ENCODE assay signal across 8 cellular contexts in genomic region chr1:149812893-149813801, GRCh38. TPM values are rescaled to one million over a fixed set of nuclear protein-coding genes. Genes with fewer than 3 reads are reported as not detected.
DNase-seq lines count a peak whose midpoint lies in the region; ATAC-seq and TF ChIP-seq lines count a peak whose summit lies in the region.
"Not testable (repeated sequence)": the region's sequence is repeated elsewhere in the genome, so short reads cannot be mapped to it uniquely, and the experiment has no call there.

No MANE protein-coding gene starts in this region.

- peak; percentile 91 for DNase-seq in NCI-H2107 treated with DMSO at 0.1 percent for 48 hours (lab: John Stamatoyannopoulos, UW; ENCODE audit: unreplicated experiment)
- DNase-seq in T-helper 17 cell = peak; percentile 40 to 46 (median 41)
- peak; percentile 79 for DNase-seq in amniotic epithelial cell (ENCODE audit: low read depth)
- DNase-seq in heart right ventricle = peak; percentile 27 to 41
- DNase-seq in omental fat pad (ENCODE audit: low spot score); thoracic aorta (ENCODE audit: low spot score): not testable (repeated sequence)

- peak overlapping the region; percentile 95 for H3K27ac Mint-ChIP-seq in T-helper 17 cell

- H3K36me3 Mint-ChIP-seq in T-helper 17 cell (ENCODE audit: low read depth) = not testable (repeated sequence)

- not testable (repeated sequence) for H3K9me3 ChIP-seq in T-helper 17 cell (ENCODE audit: control insufficient read depth, low read length, poor library complexity, severe bottlenecking); heart right ventricle; thoracic aorta

- H3K36me3 ChIP-seq in heart right ventricle, thoracic aorta: not testable (repeated sequence)

- 1 to 2% methylated on average over 37 to 45 of the region's 62 CpGs for WGBS in heart right ventricle, 2 donors

- not testable (repeated sequence) for H3K4me1 Mint-ChIP-seq in T-helper 17 cell

- ATAC-seq in HG03025 (IDR thresholded peaks at IDR 0.05; ENCODE audit: low FRiP score, unreplicated experiment) = peak; percentile 6
- peak; percentile 47 for ATAC-seq in T-helper 17 cell
- peak; percentile 57 to 84 (median 68) for ATAC-seq in heart right ventricle
- ATAC-seq in omental fat pad (ENCODE audit: low FRiP score) = peak; percentile 48
- peak; percentile 23 for ATAC-seq in thoracic aorta (ENCODE audit: insufficient number of reproducible peaks, low FRiP score, low read depth)

- not testable (repeated sequence) for H3K27me3 Mint-ChIP-seq in T-helper 17 cell

- peak; percentile 92 for TF ChIP-seq POLR2A in GM10847 (IDR thresholded peaks at IDR 0.05; ENCODE audit: extremely low read depth, insufficient read length)

- not testable (repeated sequence) for TF ChIP-seq CTCF in heart right ventricle (IDR thresholded peaks at IDR 0.05); omental fat pad (IDR thresholded peaks at IDR 0.05); thoracic aorta (IDR thresholded peaks at IDR 0.05)

- not testable (repeated sequence) for H3K27me3 ChIP-seq in heart right ventricle; thoracic aorta (replicated peaks; ENCODE audit: insufficient read depth)

- H3K27ac ChIP-seq in heart right ventricle = peak overlapping the region; percentile 22 to 92 (median 82)
- peak overlapping the region; percentile 72 to 95 for H3K27ac ChIP-seq in thoracic aorta

- H3K4me1 ChIP-seq in heart right ventricle = peaks cover 0 to 11% (median 0%) of the 10 kb centered on the region in 9 donors
- not testable (repeated sequence) for H3K4me1 ChIP-seq in thoracic aorta (ENCODE audit: control insufficient read depth in 1 of 2, low read depth in 2 of 2)

- peak overlapping the region; percentile 40 to 71 (median 60) for H3K4me3 ChIP-seq in heart right ventricle
- H3K4me3 ChIP-seq in thoracic aorta = peak overlapping the region; percentile 88

- peak overlapping the region; percentile 91 for H3K4me3 Mint-ChIP-seq in T-helper 17 cell

- intact Hi-C loops in heart right ventricle (cut with DNase I) = not testable (repeated sequence)

RNA-seq across cellular contexts. Expression of gene FCGR1A, which starts 30.7 kb away (rescaled TPM):
- under 1 TPM in 1 of 2 donors, not detected in 1; 0.30 TPM for total RNA-seq in T-helper 17 cell
- total RNA-seq in heart right ventricle = 10 to 100 TPM in 1 of 10 donors, 1 to 10 TPM in 7, under 1 TPM in 1, not detected in 1; 0.42 to 17.8 (median 1.3) TPM
- 1 to 10 TPM; 3.4 to 5.5 TPM for polyA plus RNA-seq in heart right ventricle
- 10 to 100 TPM in 2 of 4 donors, 1 to 10 TPM in 2; 2.5 to 63.8 (median 12.2) TPM for total RNA-seq in omental fat pad
- 10 to 100 TPM; 15.8 to 37.1 TPM for total RNA-seq in thoracic aorta

Comparison
In these comparisons a context has a peak if more than half of its experiments do, and no peak if none do; other contexts are left out.
1. ATAC-seq: peak in every context shown above with its lines; median percentile 68 in heart right ventricle; 48 in omental fat pad; 47 in T-helper 17 cell; 23 in thoracic aorta; 6 in HG03025.